In the genomic region with DNA sequence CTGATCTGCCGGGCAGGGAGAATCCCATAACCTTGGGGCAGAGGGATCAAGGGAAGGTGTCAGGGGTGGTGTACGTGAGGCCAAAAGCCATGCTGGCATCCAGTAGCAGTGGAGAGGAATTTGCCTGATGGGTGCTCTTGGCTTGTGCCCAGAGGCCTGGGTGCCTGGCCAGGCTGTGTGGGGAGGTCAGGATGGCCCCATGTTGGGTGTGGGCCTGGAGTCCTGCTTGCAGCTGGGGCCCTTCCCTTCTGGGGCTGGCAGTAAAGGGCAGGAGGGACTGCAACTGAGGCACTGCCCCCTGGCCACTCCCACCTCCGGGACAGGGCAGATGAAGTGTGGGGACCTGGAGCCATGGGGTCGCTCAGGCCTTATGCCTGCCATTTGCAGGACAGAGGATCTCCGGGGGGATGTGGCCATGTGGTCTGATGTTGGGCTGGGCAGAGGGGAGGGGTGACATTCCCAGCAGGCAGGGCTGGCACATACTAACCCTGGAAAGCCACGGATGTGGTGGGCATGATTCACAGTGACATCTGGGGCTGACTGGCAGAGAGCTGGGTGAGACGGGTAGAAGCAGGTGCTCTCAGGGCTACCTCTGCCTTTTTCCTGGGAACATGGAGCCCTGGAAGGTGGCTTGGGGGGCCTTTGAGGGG, we compare ENCODE assay signal across 8 cellular contexts. TPM values are rescaled to one million over a fixed set of nuclear protein-coding genes. Genes with fewer than 3 reads are reported as not detected.
DNase-seq lines count a peak whose midpoint lies in the region; ATAC-seq and TF ChIP-seq lines count a peak whose summit lies in the region.

No MANE protein-coding gene starts in this region.

- TF ChIP-seq POLR2A in GM18951 (IDR thresholded peaks at IDR 0.05; ENCODE audit: extremely low read depth, insufficient read depth, insufficient read length) = peak; percentile 27

- peak overlapping the region; percentile 79 for H3K4me3 ChIP-seq in effector memory CD4-positive, alpha-beta T cell (ENCODE audit: insufficient read depth, low read depth, low read length, poor library complexity, severe bottlenecking)

- H3K9me3 Mint-ChIP-seq in HFFc6 = no peaks in the 10 kb centered on the region

- no peak for ATAC-seq in HG02763 (IDR thresholded peaks at IDR 0.05; ENCODE audit: unreplicated experiment)

- peaks cover 73% of the 10 kb centered on the region for H3K4me1 ChIP-seq in effector memory CD4-positive, alpha-beta T cell (ENCODE audit: control insufficient read depth, insufficient read depth, low read length, poor library complexity, severe bottlenecking)

- peaks cover 8% of the 10 kb centered on the region; the same call in 1 of the 2 replicates for H3K27me3 Mint-ChIP-seq in HFFc6 (ENCODE audit: insufficient read depth)

- TF ChIP-seq CTCF in HFFc6 (IDR thresholded peaks at IDR 0.05) (no peak), GM20000 (IDR thresholded peaks at IDR 0.05; ENCODE audit: extremely low read depth, missing control alignments) (no peak)

- no peaks in the 10 kb centered on the region for H3K9me3 ChIP-seq in effector memory CD4-positive, alpha-beta T cell (ENCODE audit: control insufficient read depth, low read length)

- no peaks in the 10 kb centered on the region for H3K27me3 ChIP-seq in effector memory CD4-positive, alpha-beta T cell (replicated peaks; ENCODE audit: control insufficient read depth, insufficient read depth, low read length, poor library complexity, severe bottlenecking)

- peak; percentile 51 for DNase-seq in T-helper 22 cell (ENCODE audit: low read depth)
- peak in 2 of 3 donors; percentile 51 to 57 for DNase-seq in effector memory CD4-positive, alpha-beta T cell
- peak; percentile 73 for DNase-seq in stimulated activated CD4-positive, alpha-beta T cell treated with anti-CD3 and anti-CD28 coated beads, Interleukin-15, amount 100 ng/mL, for 24 hours
- no peak for DNase-seq in HFFc6
- DNase-seq in GM20000 (ENCODE audit: low spot score) = no peak
- DNase-seq in SKM-1 (lab: John Stamatoyannopoulos, UW; ENCODE audit: unreplicated experiment) = no peak

- in situ Hi-C loops in GM18951 (cut with MboI; ENCODE audit: low sequenced_read_pairs, unreplicated experiment) = no loop called here

- peak overlapping the region; percentile 100 for H3K27ac ChIP-seq in effector memory CD4-positive, alpha-beta T cell (ENCODE audit: insufficient read depth, low read length, poor library complexity, severe bottlenecking)

- no peaks in the 10 kb centered on the region for H3K36me3 ChIP-seq in effector memory CD4-positive, alpha-beta T cell (ENCODE audit: control insufficient read depth, insufficient read depth, low read length)

- H3K36me3 Mint-ChIP-seq in HFFc6 (ENCODE audit: low read depth) = no peaks in the 10 kb centered on the region

- no peak overlapping the region for H3K27ac Mint-ChIP-seq in HFFc6

- H3K4me3 Mint-ChIP-seq in HFFc6 = no peak overlapping the region

- peaks cover 45% of the 10 kb centered on the region for H3K4me1 Mint-ChIP-seq in HFFc6 (ENCODE audit: low read depth)

RNA-seq across cellular contexts. Expression of a gene that starts 3.5 kb away (rescaled TPM):
- total RNA-seq in HFFc6 (2021; fragmentation: NEBNext Ultra II Directional; extraction: Animal tissue kit (Norgen Biotek cat#: 25700)) = 1 to 10 TPM; 1.6 to 8.0 (median 6.0) TPM

RNA-seq across cellular contexts. Expression of a gene that starts 36.7 kb away (rescaled TPM):
- total RNA-seq in HFFc6 (2021; fragmentation: NEBNext Ultra II Directional; extraction: Animal tissue kit (Norgen Biotek cat#: 25700)) = under 1 TPM in 1 of 6 experiments, not detected in 5; 0.11 TPM

Comparison
In these comparisons a context has a peak if more than half of its experiments do, and no peak if none do; other contexts are left out.
1. DNase-seq: peak in T-helper 22 cell (single experiment), effector memory CD4-positive, alpha-beta T cell (2 of 3) and stimulated activated CD4-positive, alpha-beta T cell treated with anti-CD3 and anti-CD28 coated beads, Interleukin-15, amount 100 ng/mL, for 24 hours (single experiment); none in HFFc6 (single experiment), GM20000 (single experiment) and SKM-1 (single experiment).